ENCODE assay signal across 1 cellular context in genomic region chr6:7147051-7147671, GRCh38.
TF ChIP-seq lines count a peak whose summit lies in the region.

No MANE protein-coding gene starts in this region.

TF ChIP-seq in K562, 482 proteins besides CTCF, POLR2A, EP300 and RAD21 (continued from another document and continues in another):
- TF ChIP-seq, protein P1, sequence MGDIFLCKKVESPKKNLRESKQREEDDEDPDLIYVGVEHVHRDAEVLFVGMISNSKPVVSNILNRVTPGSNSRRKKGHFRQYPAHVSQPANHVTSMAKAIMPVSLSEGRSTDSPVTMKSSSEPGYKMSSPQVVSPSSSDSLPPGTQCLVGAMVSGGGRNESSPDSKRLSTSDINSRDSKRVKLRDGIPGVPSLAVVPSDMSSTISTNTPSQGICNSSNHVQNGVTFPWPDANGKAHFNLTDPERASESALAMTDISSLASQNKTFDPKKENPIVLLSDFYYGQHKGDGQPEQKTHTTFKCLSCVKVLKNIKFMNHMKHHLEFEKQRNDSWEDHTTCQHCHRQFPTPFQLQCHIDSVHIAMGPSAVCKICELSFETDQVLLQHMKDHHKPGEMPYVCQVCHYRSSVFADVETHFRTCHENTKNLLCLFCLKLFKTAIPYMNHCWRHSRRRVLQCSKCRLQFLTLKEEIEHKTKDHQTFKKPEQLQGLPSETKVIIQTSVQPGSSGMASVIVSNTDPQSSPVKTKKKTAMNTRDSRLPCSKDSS (IDR thresholded peaks at IDR 0.05; ENCODE audit: low read depth, partially characterized antibody), result no peak
- TF ChIP-seq ZNF586 (CRISPR knock-in tag; conservative IDR thresholded peaks at IDR 0.05), result no peak
- no peak for TF ChIP-seq DNMT1 (IDR thresholded peaks at IDR 0.05)
- TF ChIP-seq SMARCA5 (IDR thresholded peaks at IDR 0.05), result no peak
- TF ChIP-seq GABPB1 (CRISPR knock-in tag; IDR thresholded peaks at IDR 0.05), result no peak
- TF ChIP-seq CREB1 (IDR thresholded peaks at IDR 0.05), result no peak; the same call in 1 of the 2 replicates
- no peak for TF ChIP-seq CREB1 (CRISPR knock-in tag; IDR thresholded peaks at IDR 0.05)
- peak; percentile 37; the same call in 1 of the 2 replicates for TF ChIP-seq PML (IDR thresholded peaks at IDR 0.05; ENCODE audit: low read length)
- TF ChIP-seq SPI1 (IDR thresholded peaks at IDR 0.05; ENCODE audit: borderline replicate concordance, low read depth, low read length), result no peak
- no peak for TF ChIP-seq ID3 (CRISPR knock-in tag; IDR thresholded peaks at IDR 0.05)
- 0 out of 2 replicates have a peak, but pooled peaks have one; percentile 60 for TF ChIP-seq ID3 (tag; IDR thresholded peaks at IDR 0.05)
- TF ChIP-seq CREB3 (tag; conservative IDR thresholded peaks at IDR 0.05; ENCODE audit: low read depth), result peak; percentile 51
- TF ChIP-seq FOXA1 (IDR thresholded peaks at IDR 0.05; ENCODE audit: borderline replicate concordance), result no peak
- no peak for TF ChIP-seq DEAF1 (CRISPR knock-in tag; IDR thresholded peaks at IDR 0.05)
- TF ChIP-seq, protein P2, sequence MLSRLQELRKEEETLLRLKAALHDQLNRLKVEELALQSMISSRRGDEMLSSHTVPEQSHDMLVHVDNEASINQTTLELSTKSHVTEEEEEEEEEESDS (CRISPR knock-in tag; IDR thresholded peaks at IDR 0.05), result no peak
- TF ChIP-seq, protein P3, sequence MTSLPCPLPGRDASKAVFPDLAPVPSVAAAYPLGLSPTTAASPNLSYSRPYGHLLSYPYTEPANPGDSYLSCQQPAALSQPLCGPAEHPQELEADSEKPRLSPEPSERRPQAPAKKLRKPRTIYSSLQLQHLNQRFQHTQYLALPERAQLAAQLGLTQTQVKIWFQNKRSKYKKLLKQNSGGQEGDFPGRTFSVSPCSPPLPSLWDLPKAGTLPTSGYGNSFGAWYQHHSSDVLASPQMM (CRISPR knock-in tag; IDR thresholded peaks at IDR 0.05), result no peak
- TF ChIP-seq MGA (IDR thresholded peaks at IDR 0.05), result peak; percentile 44; the same call in 1 of the 2 replicates
- TF ChIP-seq ZNF239 (CRISPR knock-in tag; IDR thresholded peaks at IDR 0.05), result 0 out of 2 replicates have a peak, but pooled peaks have one; percentile 4
- TF ChIP-seq ILK (tag; IDR thresholded peaks at IDR 0.05; ENCODE audit: borderline replicate concordance, low read depth), result 0 out of 2 replicates have a peak, but pooled peaks have one; percentile 11
- TF ChIP-seq ZNF589 (CRISPR knock-in tag; IDR thresholded peaks at IDR 0.05; ENCODE audit: low read depth), result peak; percentile 23; the same call in 1 of the 2 replicates
- TF ChIP-seq ESRRA (IDR thresholded peaks at IDR 0.05; ENCODE audit: borderline replicate concordance, low read depth), result no peak
- TF ChIP-seq ZNF740 (CRISPR knock-in tag; IDR thresholded peaks at IDR 0.05), result no peak
- peak in 1 of 2 experiments; percentile 17; a peak in 1 of 4 replicates for TF ChIP-seq ZNF740 (tag; IDR thresholded peaks at IDR 0.05)
- TF ChIP-seq COPS2 (conservative IDR thresholded peaks at IDR 0.05), result no peak
- TF ChIP-seq GABPB2 (CRISPR knock-in tag; conservative IDR thresholded peaks at IDR 0.05), result no peak
- TF ChIP-seq, protein P4, sequence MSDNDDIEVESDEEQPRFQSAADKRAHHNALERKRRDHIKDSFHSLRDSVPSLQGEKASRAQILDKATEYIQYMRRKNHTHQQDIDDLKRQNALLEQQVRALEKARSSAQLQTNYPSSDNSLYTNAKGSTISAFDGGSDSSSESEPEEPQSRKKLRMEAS (CRISPR knock-in tag; IDR thresholded peaks at IDR 0.05), result peak; percentile 48; the same call in 1 of the 2 replicates
- peak; percentile 80; the same call in 1 of the 2 replicates for TF ChIP-seq DMBX1 (CRISPR knock-in tag; IDR thresholded peaks at IDR 0.05; ENCODE audit: borderline replicate concordance)
- no peak for TF ChIP-seq ZKSCAN3 (CRISPR knock-in tag; IDR thresholded peaks at IDR 0.05)
- peak; percentile 30; the same call in 1 of the 2 replicates for TF ChIP-seq CREB3L1 (IDR thresholded peaks at IDR 0.05; ENCODE audit: borderline replicate concordance, low read depth)
- peak; percentile 61 for TF ChIP-seq CBFA2T3 (IDR thresholded peaks at IDR 0.05)
- TF ChIP-seq, protein P5, sequence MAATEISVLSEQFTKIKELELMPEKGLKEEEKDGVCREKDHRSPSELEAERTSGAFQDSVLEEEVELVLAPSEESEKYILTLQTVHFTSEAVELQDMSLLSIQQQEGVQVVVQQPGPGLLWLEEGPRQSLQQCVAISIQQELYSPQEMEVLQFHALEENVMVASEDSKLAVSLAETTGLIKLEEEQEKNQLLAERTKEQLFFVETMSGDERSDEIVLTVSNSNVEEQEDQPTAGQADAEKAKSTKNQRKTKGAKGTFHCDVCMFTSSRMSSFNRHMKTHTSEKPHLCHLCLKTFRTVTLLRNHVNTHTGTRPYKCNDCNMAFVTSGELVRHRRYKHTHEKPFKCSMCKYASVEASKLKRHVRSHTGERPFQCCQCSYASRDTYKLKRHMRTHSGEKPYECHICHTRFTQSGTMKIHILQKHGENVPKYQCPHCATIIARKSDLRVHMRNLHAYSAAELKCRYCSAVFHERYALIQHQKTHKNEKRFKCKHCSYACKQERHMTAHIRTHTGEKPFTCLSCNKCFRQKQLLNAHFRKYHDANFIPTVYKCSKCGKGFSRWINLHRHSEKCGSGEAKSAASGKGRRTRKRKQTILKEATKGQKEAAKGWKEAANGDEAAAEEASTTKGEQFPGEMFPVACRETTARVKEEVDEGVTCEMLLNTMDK (IDR thresholded peaks at IDR 0.05; ENCODE audit: borderline replicate concordance, insufficient read depth, low read depth, low read length, poor library complexity, severe bottlenecking), result no peak
- TF ChIP-seq MAFF (IDR thresholded peaks at IDR 0.05; ENCODE audit: low read length), result no peak
- no peak for TF ChIP-seq NCOA4 (IDR thresholded peaks at IDR 0.05; ENCODE audit: partially characterized antibody)
- TF ChIP-seq CXXC5 (CRISPR knock-in tag; IDR thresholded peaks at IDR 0.05), result peak; percentile 23; the same call in 1 of the 2 replicates
- peak; percentile 71 for TF ChIP-seq TCF3 (CRISPR knock-in tag; IDR thresholded peaks at IDR 0.05)
- TF ChIP-seq L3MBTL2 (IDR thresholded peaks at IDR 0.05), result peak; percentile 55; the same call in 1 of the 2 replicates
